In the genomic region with DNA sequence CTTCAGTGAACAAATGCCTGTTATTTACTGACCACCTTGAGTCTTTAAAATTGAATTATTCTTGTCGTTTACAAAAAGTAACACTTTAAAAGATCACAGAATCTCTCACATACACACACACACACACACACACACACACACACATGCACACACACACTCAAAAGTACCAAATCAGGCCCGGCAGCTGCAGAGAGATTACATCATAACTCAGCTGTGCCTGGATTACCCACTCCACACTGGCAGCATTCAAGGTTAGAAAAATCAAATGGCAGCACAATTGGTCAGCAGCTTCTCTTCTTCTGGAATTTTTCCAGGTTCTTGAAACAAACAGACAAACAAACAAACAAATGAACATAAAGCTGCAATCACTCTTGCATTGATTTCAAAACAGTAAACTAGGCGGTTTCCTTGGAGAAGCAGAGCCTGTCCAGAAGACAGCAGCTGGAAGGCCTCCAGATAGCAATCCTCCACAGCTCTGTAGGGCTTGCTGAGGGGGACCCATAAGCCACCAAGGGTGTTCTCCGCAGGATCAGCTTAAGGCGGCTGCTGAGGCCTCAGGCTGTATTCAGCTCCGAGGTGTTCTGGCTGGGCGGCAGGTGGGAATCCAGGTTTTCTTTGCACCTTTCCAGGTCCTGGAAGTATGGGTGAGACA, we compare ENCODE assay signal across 1 cellular context.
A peak's percentile ranks its signal among the peaks of the same experiment; 100 is the strongest.
TF ChIP-seq lines count a peak whose summit lies in the region.

No MANE protein-coding gene starts in this region.

TF ChIP-seq in K562, 482 proteins besides CTCF, POLR2A, EP300 and RAD21:
- TF ChIP-seq NONO (IDR thresholded peaks at IDR 0.05; ENCODE audit: low read depth in 2 of 2, low read length in 1 of 2) = no peak
- 0 out of 2 replicates have a peak, but pooled peaks have one; percentile 3 for TF ChIP-seq CBFA2T2 (conservative IDR thresholded peaks at IDR 0.05)
- TF ChIP-seq ZNF57 (CRISPR knock-in tag; IDR thresholded peaks at IDR 0.05) = no peak
- TF ChIP-seq ZKSCAN1 (IDR thresholded peaks at IDR 0.05; ENCODE audit: low read depth, low read length) = no peak
- TF ChIP-seq, protein P1, sequence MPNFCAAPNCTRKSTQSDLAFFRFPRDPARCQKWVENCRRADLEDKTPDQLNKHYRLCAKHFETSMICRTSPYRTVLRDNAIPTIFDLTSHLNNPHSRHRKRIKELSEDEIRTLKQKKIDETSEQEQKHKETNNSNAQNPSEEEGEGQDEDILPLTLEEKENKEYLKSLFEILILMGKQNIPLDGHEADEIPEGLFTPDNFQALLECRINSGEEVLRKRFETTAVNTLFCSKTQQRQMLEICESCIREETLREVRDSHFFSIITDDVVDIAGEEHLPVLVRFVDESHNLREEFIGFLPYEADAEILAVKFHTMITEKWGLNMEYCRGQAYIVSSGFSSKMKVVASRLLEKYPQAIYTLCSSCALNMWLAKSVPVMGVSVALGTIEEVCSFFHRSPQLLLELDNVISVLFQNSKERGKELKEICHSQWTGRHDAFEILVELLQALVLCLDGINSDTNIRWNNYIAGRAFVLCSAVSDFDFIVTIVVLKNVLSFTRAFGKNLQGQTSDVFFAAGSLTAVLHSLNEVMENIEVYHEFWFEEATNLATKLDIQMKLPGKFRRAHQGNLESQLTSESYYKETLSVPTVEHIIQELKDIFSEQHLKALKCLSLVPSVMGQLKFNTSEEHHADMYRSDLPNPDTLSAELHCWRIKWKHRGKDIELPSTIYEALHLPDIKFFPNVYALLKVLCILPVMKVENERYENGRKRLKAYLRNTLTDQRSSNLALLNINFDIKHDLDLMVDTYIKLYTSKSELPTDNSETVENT (CRISPR knock-in tag; IDR thresholded peaks at IDR 0.05) = no peak
- TF ChIP-seq PHB (CRISPR knock-in tag; IDR thresholded peaks at IDR 0.05) = no peak
- TF ChIP-seq MTA1 (IDR thresholded peaks at IDR 0.05; ENCODE audit: borderline replicate concordance) = no peak
